21 cellular contexts compared by ENCODE assay signal in genomic region chr14:70836946-70837345, GRCh38.
"Had no signal": no experiment of that assay in that cellular context is flagged by ENCODE, and none has a peak within 500 bp of the region (broad histone marks: within the 10 kb centered on the region; RNA-seq: fewer than 3 reads in every experiment).

No MANE protein-coding gene starts in this region.

- FAIRE-seq: HepG2 had no signal

- DNase-seq: IMR-90, Karpas-422, KG1, MG63, NCI-H1092, NCI-H1105 treated with DMSO at 0.1 percent for 48 hours, NCI-H1417 treated with DMSO at 0.1 percent for 48 hours, NCI-H146, NCI-H1694 treated with DMSO at 0.1 percent for 48 hours, NCI-H2029, NCI-H2081 treated with DMSO at 0.1 percent for 48 hours, NCI-H2171, NCI-H345, NCI-H446 treated with DMSO at 0.1 percent for 48 hours, NCI-H510A treated with DMSO at 0.1 percent for 48 hours, NCI-H69, NCI-H774, SHP77 had no signal

- H3K36me3 ChIP-seq: MG63 had no signal

- H3K4me3 ChIP-seq: MG63 had no signal

- ATAC-seq: HepG2, Panc1, SK-N-SH treated with all-trans-retinoic acid at 6 μM for 48 hours had no signal

- H3K27me3 ChIP-seq: MG63 had no signal
